1 cellular context compared by ENCODE assay signal in genomic region chr6:118678866-118679265, GRCh38.
TF ChIP-seq lines count a peak whose summit lies in the region.

No MANE protein-coding gene starts in this region.

TF ChIP-seq in endothelial cell of umbilical vein, 7 proteins besides CTCF, POLR2A, EP300 and RAD21:
- no peak for TF ChIP-seq MYC (IDR thresholded peaks at IDR 0.05; ENCODE audit: low read depth, low read length)
- no peak for TF ChIP-seq FOS (IDR thresholded peaks at IDR 0.05; ENCODE audit: borderline replicate concordance, insufficient read depth, low read length)
- no peak for TF ChIP-seq GATA2 (IDR thresholded peaks at IDR 0.05; ENCODE audit: insufficient read depth, insufficient read length, low read depth, low read length)
- TF ChIP-seq POLR2AphosphoS5 (IDR thresholded peaks at IDR 0.05; ENCODE audit: insufficient read depth, low read depth, low read length): no peak
- no peak for TF ChIP-seq EZH2 (IDR thresholded peaks at IDR 0.05; ENCODE audit: borderline replicate concordance, low read depth, low read length, severe bottlenecking)
- no peak for TF ChIP-seq JUN (IDR thresholded peaks at IDR 0.05; ENCODE audit: borderline replicate concordance, insufficient read depth, insufficient read length, low read depth)
